8 cellular contexts compared by ENCODE assay signal in genomic region chr10:62243647-62243997, GRCh38. TPM values are rescaled to one million over a fixed set of nuclear protein-coding genes. Genes with fewer than 3 reads are reported as not detected.
DNase-seq lines count a peak whose midpoint lies in the region; ATAC-seq and TF ChIP-seq lines count a peak whose summit lies in the region.

No MANE protein-coding gene starts in this region.

- H3K4ac ChIP-seq in IMR-90 (ENCODE audit: low read depth, low read length) = peak overlapping the region; percentile 91

- H3K9me3 ChIP-seq in BLaER1 treated with 17β-estradiol and CSF1 and Interleukin-3, amounts not matched to agents 10 nM and 100 nM (replicated peaks in 1 of 11) = no peaks in the 10 kb centered on the region
- H3K9me3 ChIP-seq in IMR-90 (ENCODE audit: control insufficient read depth, insufficient read depth, low read length) = no peaks in the 10 kb centered on the region
- H3K9me3 ChIP-seq in esophagus squamous epithelium = no peaks in the 10 kb centered on the region

- CTCF ChIA-PET in IMR-90 (lab: Yijun Ruan, JAX) (interaction anchor here (0.6 to 0.9 kb wide), 3 partner anchors 126 to 218 kb away, joined by 3 to 5 read pairs (median 3); no protein-coding TSS in a partner anchor), GM10248 (lab: Yijun Ruan, JAX) (interaction anchor here (0.8 to 7.3 kb wide), 15 partner anchors 25 to 492 kb away, joined by 3 to 147 read pairs (median 4); partner anchors contain the start of genes ARID5B and RTKN2)

- peak overlapping the region; percentile 80 to 93 (median 87) for H3K9ac ChIP-seq in BLaER1 treated with 17β-estradiol and CSF1 and Interleukin-3, amounts not matched to agents 10 nM and 100 nM
- peak overlapping the region; percentile 96 for H3K9ac ChIP-seq in IMR-90 (ENCODE audit: low read depth, low read length)

- peak overlapping the region; percentile 94; the same call in 1 of the 2 replicates for H3K23ac ChIP-seq in IMR-90 (ENCODE audit: low read depth, low read length)

- peak overlapping the region; percentile 92 for H3K14ac ChIP-seq in IMR-90 (replicated peaks; ENCODE audit: low read depth, low read length)

- peak overlapping the region; percentile 41 to 83 for H4K8ac ChIP-seq in IMR-90 (ENCODE audit: low read depth in 2 of 2, low read length in 2 of 2)

- peak overlapping the region; percentile 100 for H2BK5ac ChIP-seq in IMR-90 (ENCODE audit: low read depth, low read length, poor library complexity, severe bottlenecking)

- BruUV-seq in IMR-90 (replicated peaks; lab: Mats Ljungman, UMichigan) = TSS peak; percentile 94

- dilution Hi-C loops in IMR-90 (cut with HindIII; ENCODE audit: low sequenced_read_pairs, unreplicated experiment) = no loop called here

- no CpG with 5 or more reads among the region's 2 CpGs for WGBS in IMR-90 (ENCODE audit: extremely low coverage in 2 of 2, insufficient read length in 1 of 2), 2 experiments
- 58 to 70% methylated on average over 2 of the region's 2 CpGs for WGBS in esophagus squamous epithelium, 2 donors

- peak overlapping the region; percentile 95 for H4K5ac ChIP-seq in IMR-90 (ENCODE audit: low read depth, low read length)

- 0 out of 2 replicates have a peak, but pooled peaks cover 3% of the 10 kb centered on the region for H3K9me1 ChIP-seq in IMR-90 (ENCODE audit: insufficient read depth, low read length)

- H2BK15ac ChIP-seq in IMR-90 (ENCODE audit: low read depth, low read length) = peak overlapping the region; percentile 90

- intact Hi-C loops in IMR-90 (cut with micrococcal nuclease) (loop anchor here (1.0 to 10.0 kb wide), 3 partner anchors 147 to 499 kb away; no protein-coding TSS in a partner anchor), esophagus squamous epithelium (cut with DNase I) (loop anchor here (5.0 to 10.0 kb wide), 3 partner anchors 201 to 489 kb away; no protein-coding TSS in a partner anchor)

- peak overlapping the region; percentile 99 for H3K56ac ChIP-seq in IMR-90 (ENCODE audit: extremely low read depth, insufficient read depth, low read length)

- peak overlapping the region; percentile 96 for H2BK120ac ChIP-seq in IMR-90 (ENCODE audit: low read depth, low read length)

- POLR2A ChIA-PET in IMR-90 (lab: Charles Lee; ENCODE audit: unreplicated experiment) = interaction anchor here (0.6 to 1.8 kb wide), 6 partner anchors 12 to 195 kb away, joined by 3 to 16 read pairs (median 3); no protein-coding TSS in a partner anchor
- POLR2A ChIA-PET in GM10248 (lab: Yijun Ruan, JAX) = interaction anchor here (0.5 kb wide), 1 partner anchor 160 kb away, joined by 4 read pairs; no protein-coding TSS in a partner anchor

- H3K18ac ChIP-seq in IMR-90 (ENCODE audit: low read depth, low read length) = peak overlapping the region; percentile 96

- no peak overlapping the region for H2AFZ ChIP-seq in IMR-90 (replicated peaks; ENCODE audit: low read length, poor library complexity)

- H3K36me3 ChIP-seq in BLaER1 treated with 17β-estradiol and CSF1 and Interleukin-3, amounts not matched to agents 10 nM and 100 nM = peaks cover 0 to 3% (median 0%) of the 10 kb centered on the region in 11 experiments; a peak in 2 of 22 replicates
- no peaks in the 10 kb centered on the region for H3K36me3 ChIP-seq in IMR-90 (ENCODE audit: control insufficient read depth, insufficient read depth, low read length)
- no peaks in the 10 kb centered on the region for H3K36me3 ChIP-seq in esophagus squamous epithelium

- no peaks in the 10 kb centered on the region for H4K20me1 ChIP-seq in BLaER1 treated with 17β-estradiol and CSF1 and Interleukin-3, amounts not matched to agents 10 nM and 100 nM
- H4K20me1 ChIP-seq in IMR-90 (ENCODE audit: insufficient read depth, low read length) = no peaks in the 10 kb centered on the region

- peak overlapping the region; percentile 94 for H2BK20ac ChIP-seq in IMR-90 (ENCODE audit: low read depth, low read length)

- H3K4me2 ChIP-seq in BLaER1 treated with 17β-estradiol and CSF1 and Interleukin-3, amounts not matched to agents 10 nM and 100 nM = peak overlapping the region; percentile 65 to 90 (median 78)
- H3K4me2 ChIP-seq in IMR-90 (ENCODE audit: low read depth, low read length) = peak overlapping the region; percentile 89

- H4K91ac ChIP-seq in IMR-90 (ENCODE audit: insufficient read depth, low read depth, low read length) = peak overlapping the region; percentile 91

- H3K4me3 ChIP-seq in BLaER1 treated with 17β-estradiol and CSF1 and Interleukin-3, amounts not matched to agents 10 nM and 100 nM = peak overlapping the region; percentile 26 to 70 (median 60)
- H3K4me3 ChIP-seq in IMR-90 (ENCODE audit: insufficient read depth, low read depth, low read length) (peak overlapping the region; percentile 50), esophagus squamous epithelium (peak overlapping the region in 3 of 4 donors; percentile 6 to 49 (median 11))

- H3K27me3 ChIP-seq in BLaER1 treated with 17β-estradiol and CSF1 and Interleukin-3, amounts not matched to agents 10 nM and 100 nM = no peaks in the 10 kb centered on the region
- H3K27me3 ChIP-seq in IMR-90 (ENCODE audit: control insufficient read depth, insufficient read depth, low read length) = no peaks in the 10 kb centered on the region
- no peaks in the 10 kb centered on the region for H3K27me3 ChIP-seq in esophagus squamous epithelium

- no peak for TF ChIP-seq POLR2A in IMR-90 (IDR thresholded peaks at IDR 0.05; ENCODE audit: low read depth, low read length)
- no peak for TF ChIP-seq POLR2A in esophagus squamous epithelium (IDR thresholded peaks at IDR 0.05)

- ATAC-seq in GM21381 (IDR thresholded peaks at IDR 0.05; ENCODE audit: unreplicated experiment) (peak; percentile 46), IMR-90 (ENCODE audit: low read depth) (no peak)

- TF ChIP-seq CTCF in IMR-90 (conservative IDR thresholded peaks at IDR 0.05; ENCODE audit: low read depth, low read length) = no peak
- TF ChIP-seq CTCF in esophagus squamous epithelium (IDR thresholded peaks at IDR 0.05) = no peak
- no peak for TF ChIP-seq CTCF in GM10248 (IDR thresholded peaks at IDR 0.05; ENCODE audit: control extremely low read depth, extremely low read depth, low read depth, missing control alignments)

- no peak for TF ChIP-seq RAD21 in IMR-90 (IDR thresholded peaks at IDR 0.05; ENCODE audit: low read length)

- H2AK9ac ChIP-seq in IMR-90 (replicated peaks; ENCODE audit: low read depth, low read length, poor library complexity) = no peak overlapping the region

- peak overlapping the region; percentile 89 for H2AK5ac ChIP-seq in IMR-90 (ENCODE audit: low read depth, low read length)

- peaks cover 0 to 8% of the 10 kb centered on the region in 2 experiments; a peak in 2 of 4 replicates for H3K79me1 ChIP-seq in IMR-90 (ENCODE audit: low read depth in 1 of 2, low read length in 2 of 2)

- DNase-seq in IMR-90 (no peak), esophagus squamous epithelium (lab: John Stamatoyannopoulos, UW) (no peak), GM10248 (ENCODE audit: extremely low spot score) (no peak), amniotic stem cell (lab: John Stamatoyannopoulos, UW) (no peak), hypothalamus (lab: John Stamatoyannopoulos, UW) (no peak), C1 segment of cervical spinal cord (lab: John Stamatoyannopoulos, UW) (no peak)

- in situ Hi-C loops in IMR-90 (cut with MboI; ENCODE audit: low sequenced_read_pairs) = loop anchor here (25.0 kb wide), 2 partner anchors 1306 to 1431 kb away; partner anchors contain the start of gene RHOBTB1

- peak overlapping the region; percentile 89 to 100 (median 96) for H3K27ac ChIP-seq in BLaER1 treated with 17β-estradiol and CSF1 and Interleukin-3, amounts not matched to agents 10 nM and 100 nM
- H3K27ac ChIP-seq in IMR-90 (ENCODE audit: insufficient read depth, low read length) = peak overlapping the region; percentile 92
- peak overlapping the region; percentile 45 to 81 (median 71) for H3K27ac ChIP-seq in esophagus squamous epithelium

- peaks cover 25 to 72% (median 64%) of the 10 kb centered on the region in 10 experiments for H3K4me1 ChIP-seq in BLaER1 treated with 17β-estradiol and CSF1 and Interleukin-3, amounts not matched to agents 10 nM and 100 nM
- H3K4me1 ChIP-seq in IMR-90 (ENCODE audit: control insufficient read depth, insufficient read depth, low read length) (peaks cover 7% of the 10 kb centered on the region), esophagus squamous epithelium (peaks cover 6 to 30% (median 10%) of the 10 kb centered on the region in 3 donors)

TF ChIP-seq in IMR-90, 13 proteins besides CTCF, POLR2A, EP300 and RAD21 (continues in another document):
- TF ChIP-seq MXI1 (IDR thresholded peaks at IDR 0.05; ENCODE audit: borderline replicate concordance, low read depth, low read length) = no peak
- TF ChIP-seq, protein P1, sequence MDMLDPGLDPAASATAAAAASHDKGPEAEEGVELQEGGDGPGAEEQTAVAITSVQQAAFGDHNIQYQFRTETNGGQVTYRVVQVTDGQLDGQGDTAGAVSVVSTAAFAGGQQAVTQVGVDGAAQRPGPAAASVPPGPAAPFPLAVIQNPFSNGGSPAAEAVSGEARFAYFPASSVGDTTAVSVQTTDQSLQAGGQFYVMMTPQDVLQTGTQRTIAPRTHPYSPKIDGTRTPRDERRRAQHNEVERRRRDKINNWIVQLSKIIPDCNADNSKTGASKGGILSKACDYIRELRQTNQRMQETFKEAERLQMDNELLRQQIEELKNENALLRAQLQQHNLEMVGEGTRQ (IDR thresholded peaks at IDR 0.05; ENCODE audit: low read depth, low read length) = no peak
- no peak for TF ChIP-seq CEBPB (IDR thresholded peaks at IDR 0.05; ENCODE audit: low read depth, low read length)
- TF ChIP-seq MAZ (IDR thresholded peaks at IDR 0.05; ENCODE audit: borderline replicate concordance, low read depth, low read length) = no peak
- no peak for TF ChIP-seq CHD1 (IDR thresholded peaks at IDR 0.05; ENCODE audit: low read depth, low read length)
- no peak for TF ChIP-seq SMC3 (IDR thresholded peaks at IDR 0.05; ENCODE audit: low read depth, low read length)
- no peak for TF ChIP-seq ELK1 (IDR thresholded peaks at IDR 0.05; ENCODE audit: borderline replicate concordance, low read depth, low read length)
- TF ChIP-seq MAFK (IDR thresholded peaks at IDR 0.05; ENCODE audit: low read depth, low read length) = no peak
- no peak for TF ChIP-seq RFX5 (IDR thresholded peaks at IDR 0.05; ENCODE audit: low read depth, low read length)

RNA-seq across cellular contexts. Expression of gene RTKN2, which starts 25.0 kb away (rescaled TPM):
- total RNA-seq in IMR-90 (2012; rRNA removed) (0.90 and 2.2 TPM in 2 replicates), esophagus squamous epithelium (10 to 100 TPM in 2 of 4 donors, 1 to 10 TPM in 2; 4.9 to 10.8 (median 9.7) TPM)
- 0.63 and 0.75 TPM in 2 replicates for polyA plus RNA-seq in IMR-90 (2012; rRNA removed)
- polyA plus RNA-seq in IMR-90 (2012; cell fraction: cytosol; rRNA removed) = 0.05 and 0.08 TPM in 2 replicates
- 0.04 and 0.72 TPM in 2 replicates for polyA plus RNA-seq in IMR-90 (2012; cell fraction: nucleus; rRNA removed; ENCODE audit: low replicate concordance)
